Comparison of ENCODE assay signal across 28 cellular contexts in the genomic region with DNA sequence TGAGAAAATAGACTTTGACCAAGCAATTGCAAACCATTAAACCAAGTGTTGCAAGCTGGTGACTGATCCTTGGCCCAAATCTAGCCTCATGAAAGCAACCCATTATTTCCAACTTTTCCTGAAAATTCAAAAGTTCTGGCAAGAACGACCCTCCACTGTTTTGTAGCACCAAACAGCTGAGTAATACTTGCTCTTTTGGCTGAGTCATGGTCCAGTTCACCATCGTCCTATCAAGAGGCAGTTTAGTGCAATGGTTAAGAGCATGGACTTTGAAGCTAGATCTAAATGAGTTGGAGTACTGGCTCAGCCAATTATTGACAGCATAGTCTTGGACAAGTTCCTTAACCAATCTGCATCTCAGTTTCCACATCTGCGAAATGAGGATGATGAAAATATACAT. TPM values are rescaled to one million over a fixed set of nuclear protein-coding genes. Genes with fewer than 3 reads are reported as not detected.
"Had no signal": no experiment of that assay in that cellular context is flagged by ENCODE, and none has a peak within 500 bp of the region (broad histone marks: within the 10 kb centered on the region; RNA-seq: fewer than 3 reads in every experiment).

No MANE protein-coding gene starts in this region.

- H3K36me3 ChIP-seq: left ventricle myocardium inferior, pancreas, prostate gland, sigmoid colon, spleen, thoracic aorta, upper lobe of right lung, uterus had no signal

- ATAC-seq: naive thymus-derived CD8-positive, alpha-beta T cell; pancreas; right cardiac atrium; stimulated activated effector memory CD8-positive, alpha-beta T cell treated with anti-CD3 and anti-CD28 coated beads, Interleukin-12 subunit alpha, Interleukin-12 subunit beta, amount 100 ng/mL, for 72 hours; upper lobe of right lung had no signal

- H3K27ac ChIP-seq: left ventricle myocardium inferior, pancreas, prostate gland, sigmoid colon, spleen, suprapubic skin, thoracic aorta, tibial artery, upper lobe of right lung, uterus had no signal

- DNase-seq: hypothalamus; immature natural killer cell; left ventricle myocardium inferior; midbrain; naive thymus-derived CD8-positive, alpha-beta T cell; nucleus accumbens; pancreas; posterior cingulate gyrus; retina; right cardiac atrium; sigmoid colon; small intestine; spleen; stimulated activated CD4-positive, alpha-beta T cell treated with anti-CD3 and anti-CD28 coated beads, Interleukin-4, amount 100 ng/mL, for 24 hours; stimulated activated naive CD4-positive, alpha-beta T cell; tibial artery; trophoblast cell; upper lobe of right lung; uterus had no signal

- FAIRE-seq: islet of Langerhans, pancreas, small intestine had no signal

- H3K4me3 ChIP-seq: left ventricle myocardium inferior, pancreas, prostate gland, sigmoid colon, spleen, suprapubic skin, thoracic aorta, tibial artery, upper lobe of right lung, uterus had no signal

- H3K27me3 ChIP-seq: pancreas, sigmoid colon, suprapubic skin, upper lobe of right lung, uterus had no signal

- H3K9me3 ChIP-seq: left ventricle myocardium inferior, pancreas, prostate gland, sigmoid colon, spleen, suprapubic skin, thoracic aorta, tibial artery, upper lobe of right lung, uterus had no signal

- H3K4me1 ChIP-seq: left ventricle myocardium inferior, pancreas, prostate gland, sigmoid colon, spleen, suprapubic skin, tibial artery, upper lobe of right lung, uterus had no signal

RNA-seq across cellular contexts. Expression of a gene that starts 31.3 kb away (rescaled TPM):
- total RNA-seq: kidney epithelial cell; left ventricle myocardium inferior; mesenteric fat pad; naive thymus-derived CD8-positive, alpha-beta T cell; neural crest cell; osteoblast; right cardiac atrium; spleen; thoracic aorta had no signal
- polyA plus RNA-seq: immature natural killer cell; naive thymus-derived CD8-positive, alpha-beta T cell had no signal
